In genomic region chr20:58690851-58691250, GRCh38 we compare ENCODE assay signal across 9 cellular contexts. TPM values are rescaled to one million over a fixed set of nuclear protein-coding genes. Genes with fewer than 3 reads are reported as not detected.
DNase-seq lines count a peak whose midpoint lies in the region; ATAC-seq, FAIRE-seq and TF ChIP-seq lines count a peak whose summit lies in the region.
"Had no signal": no experiment of that assay in that cellular context is flagged by ENCODE, and none has a peak within 500 bp of the region (broad histone marks: within the 10 kb centered on the region; RNA-seq: fewer than 3 reads in every experiment).

No MANE protein-coding gene starts in this region.

- no peak for ATAC-seq in CD4-positive, alpha-beta T cell (ENCODE audit: poor library complexity)
- no peak for ATAC-seq in T-helper 17 cell
- no peak for ATAC-seq in pancreas
- ATAC-seq in HG03469 (IDR thresholded peaks at IDR 0.05; ENCODE audit: unreplicated experiment): no peak

- TF ChIP-seq CTCF in CD4-positive, alpha-beta T cell (IDR thresholded peaks at IDR 0.05): no peak
- no peak for TF ChIP-seq CTCF in fibroblast of the aortic adventitia (IDR thresholded peaks at IDR 0.05; ENCODE audit: insufficient read depth, low read length)
- no peak for TF ChIP-seq CTCF in pancreas (IDR thresholded peaks at IDR 0.05)

- DNase-seq in CD4-positive, alpha-beta T cell: no peak
- DNase-seq in T-helper 17 cell (no peak), fibroblast of the aortic adventitia (ENCODE audit: low read depth) (peak; percentile 46), pancreas (no peak), iPS-NIHi7 (ENCODE audit: extremely low spot score) (no peak), H7 (no peak), dermis blood vessel endothelial cell (no peak)
- DNase-seq: Kasumi-1 had no signal

- no peaks in the 10 kb centered on the region for H3K9me3 ChIP-seq in CD4-positive, alpha-beta T cell (ENCODE audit: control insufficient read depth, low read length)
- H3K9me3 ChIP-seq in T-helper 17 cell (ENCODE audit: control insufficient read depth, low read length, poor library complexity, severe bottlenecking): no peaks in the 10 kb centered on the region
- H3K9me3 ChIP-seq in pancreas: no peaks in the 10 kb centered on the region

- no peaks in the 10 kb centered on the region for H3K27me3 ChIP-seq in CD4-positive, alpha-beta T cell (ENCODE audit: control insufficient read depth, insufficient read depth, low read length)
- H3K27me3 ChIP-seq in pancreas (no peaks in the 10 kb centered on the region), H7 (ENCODE audit: control insufficient read depth, insufficient read depth, low read length) (no peaks in the 10 kb centered on the region)

- H3K36me3 ChIP-seq in pancreas (peaks cover 0 to 4% (median 0%) of the 10 kb centered on the region in 3 donors), H7 (replicated peaks; ENCODE audit: control insufficient read depth, insufficient read depth, low read length) (peaks cover 2% of the 10 kb centered on the region)

- no peak for FAIRE-seq in pancreas (lab: Jason Lieb, UNC)

- H3K27ac ChIP-seq in CD4-positive, alpha-beta T cell (ENCODE audit: low read depth, low read length): no peak overlapping the region
- peak overlapping the region in 3 of 4 donors; percentile 22 to 38 (median 25) for H3K27ac ChIP-seq in pancreas

- H3K4me1 ChIP-seq in pancreas: peaks cover 5 to 13% (median 8%) of the 10 kb centered on the region in 3 donors

- H3K4me3 Mint-ChIP-seq in CD4-positive, alpha-beta T cell: peak overlapping the region; percentile 55
- H3K4me3 Mint-ChIP-seq in T-helper 17 cell: peak overlapping the region; percentile 76

- peaks cover 8% of the 10 kb centered on the region for H3K36me3 Mint-ChIP-seq in CD4-positive, alpha-beta T cell (ENCODE audit: low read depth)
- peaks cover 2% of the 10 kb centered on the region for H3K36me3 Mint-ChIP-seq in T-helper 17 cell (ENCODE audit: low read depth)

- WGBS in pancreas, 2 donors: 43 to 56% methylated on average over 6 of the region's 6 CpGs

- H3K4me3 ChIP-seq in fibroblast of the aortic adventitia (ENCODE audit: low read depth, low read length) (no peak overlapping the region), pancreas (no peak overlapping the region), H7 (ENCODE audit: insufficient read depth, low read depth, low read length) (no peak overlapping the region)

- CTCF ChIA-PET in CD4-positive, alpha-beta T cell (lab: Charles Lee): interaction anchor here (0.6 to 4.9 kb wide), 4 partner anchors 35 to 162 kb away, joined by 3 to 29 read pairs (median 4); partner anchors contain the start of genes GNAS and STX16

- H3K27ac Mint-ChIP-seq in CD4-positive, alpha-beta T cell: peak overlapping the region; percentile 51
- peak overlapping the region; percentile 91 for H3K27ac Mint-ChIP-seq in T-helper 17 cell

- H3K4me1 Mint-ChIP-seq in CD4-positive, alpha-beta T cell (ENCODE audit: low read depth): peaks cover 11% of the 10 kb centered on the region
- H3K4me1 Mint-ChIP-seq in T-helper 17 cell: peaks cover 14% of the 10 kb centered on the region

- intact Hi-C loops in CD4-positive, alpha-beta T cell (cut with DNase I, micrococcal nuclease): loop anchor here in 1 of 2 experiments (5.0 kb wide), 2 partner anchors 384 to 459 kb away; partner anchors contain the start of gene RAB22A
- intact Hi-C loops in pancreas (cut with DNase I): no loop called here

- no peaks in the 10 kb centered on the region for H3K9me3 Mint-ChIP-seq in CD4-positive, alpha-beta T cell

- POLR2A ChIA-PET in CD4-positive, alpha-beta T cell (lab: Charles Lee): interaction anchor here (4.0 kb wide), 1 partner anchor 40 kb away, joined by 51 read pairs; the partner anchor contains the start of gene STX16

- H3K27me3 Mint-ChIP-seq in CD4-positive, alpha-beta T cell: no peaks in the 10 kb centered on the region
- H3K27me3 Mint-ChIP-seq in T-helper 17 cell: no peaks in the 10 kb centered on the region

RNA-seq across cellular contexts. Expression of gene NPEPL1, which starts 1.7 kb away (rescaled TPM):
- total RNA-seq in CD4-positive, alpha-beta T cell: 10 to 100 TPM; 58.3 to 61.1 TPM
- total RNA-seq in T-helper 17 cell (10 to 100 TPM; 59.2 to 64.8 TPM), fibroblast of the aortic adventitia (ENCODE audit: low replicate concordance) (24.5 and 33.1 TPM in 2 replicates), pancreas (10 to 100 TPM; 12.4 to 18.1 (median 17.3) TPM), dermis blood vessel endothelial cell (20.6 and 28.8 TPM in 2 replicates)
- 10 to 100 TPM; 73.8 to 77.8 TPM for polyA plus RNA-seq in pancreas
- 30.9 and 33.8 TPM in 2 replicates for total RNA-seq in H7 (2014; rRNA removed; shearing (Covaris generic))

RNA-seq across cellular contexts. Expression of gene STX16, which starts 39.8 kb away (rescaled TPM):
- total RNA-seq in CD4-positive, alpha-beta T cell: 100 to 1,000 TPM; 179 to 181 TPM
- total RNA-seq in T-helper 17 cell (100 to 1,000 TPM; 161 to 167 TPM), fibroblast of the aortic adventitia (ENCODE audit: low replicate concordance) (25.5 and 26.5 TPM in 2 replicates), pancreas (10 to 100 TPM; 17.9 to 33.4 (median 20.9) TPM), dermis blood vessel endothelial cell (36.4 and 53.5 TPM in 2 replicates)
- polyA plus RNA-seq in pancreas: 10 to 100 TPM; 58.5 to 67.0 TPM
- 18.4 and 30.7 TPM in 2 replicates for total RNA-seq in H7 (2014; rRNA removed; shearing (Covaris generic))
